ENCODE assay signal across 1 cellular context in genomic region chr12:118376089-118377004, GRCh38.
TF ChIP-seq lines count a peak whose summit lies in the region.

SUDS3 (plus strand) TSS chr12:118376555; CDS start chr12:118376692, 137 bp downstream.

TF ChIP-seq in HepG2, 621 proteins besides CTCF, POLR2A, EP300 and RAD21 (continued from another document and continues in another):
- TF ChIP-seq ZFAT (CRISPR knock-in tag; conservative IDR thresholded peaks at IDR 0.05) (no peak), FOXM1 (CRISPR knock-in tag; IDR thresholded peaks at IDR 0.05) (no peak), ZNF713 (CRISPR knock-in tag; IDR thresholded peaks at IDR 0.05) (no peak), MTF2 (CRISPR knock-in tag; IDR thresholded peaks at IDR 0.05; ENCODE audit: borderline replicate concordance) (no peak), ATF4 (CRISPR knock-in tag; IDR thresholded peaks at IDR 0.05) (no peak), ZNF761 (CRISPR knock-in tag; conservative IDR thresholded peaks at IDR 0.05) (0 out of 2 replicates have a peak, but pooled peaks have one; percentile 67), ZBTB7A (CRISPR knock-in tag; IDR thresholded peaks at IDR 0.05) (peak; percentile 72; the same call in 1 of the 2 replicates), ZNF296 (CRISPR knock-in tag; conservative IDR thresholded peaks at IDR 0.05) (no peak), ZNF205 (CRISPR knock-in tag; IDR thresholded peaks at IDR 0.05) (peak; percentile 64; the same call in 1 of the 2 replicates), ZEB1 (IDR thresholded peaks at IDR 0.05; ENCODE audit: insufficient replicate concordance, low read depth) (peak; percentile 54), ZSCAN30 (CRISPR knock-in tag; IDR thresholded peaks at IDR 0.05) (no peak), ZNF816 (CRISPR knock-in tag; IDR thresholded peaks at IDR 0.05; ENCODE audit: borderline replicate concordance) (no peak), FOXP1 (IDR thresholded peaks at IDR 0.05) (no peak), FOXP1 (CRISPR knock-in tag; IDR thresholded peaks at IDR 0.05) (no peak), SSRP1 (CRISPR knock-in tag; IDR thresholded peaks at IDR 0.05) (no peak), PITX1 (CRISPR knock-in tag; IDR thresholded peaks at IDR 0.05) (no peak; the same call in 1 of the 2 replicates), BATF2 (CRISPR knock-in tag; IDR thresholded peaks at IDR 0.05) (peak; percentile 60; the same call in 1 of the 2 replicates), MTF1 (CRISPR knock-in tag; IDR thresholded peaks at IDR 0.05) (no peak), ARNTL (CRISPR knock-in tag; IDR thresholded peaks at IDR 0.05) (no peak), ZFP37 (CRISPR knock-in tag; IDR thresholded peaks at IDR 0.05; ENCODE audit: borderline replicate concordance) (no peak), PATZ1 (CRISPR knock-in tag; IDR thresholded peaks at IDR 0.05) (peak; percentile 84), CREB1 (IDR thresholded peaks at IDR 0.05) (no peak), CREB1 (CRISPR knock-in tag; IDR thresholded peaks at IDR 0.05) (no peak), ZNF17 (CRISPR knock-in tag; IDR thresholded peaks at IDR 0.05) (no peak), ZNF451 (CRISPR knock-in tag; IDR thresholded peaks at IDR 0.05) (peak; percentile 85), ZNF776 (CRISPR knock-in tag; IDR thresholded peaks at IDR 0.05) (no peak; the same call in 1 of the 2 replicates), STAT5B (CRISPR knock-in tag; IDR thresholded peaks at IDR 0.05) (no peak), RFXAP (CRISPR knock-in tag; IDR thresholded peaks at IDR 0.05; ENCODE audit: borderline replicate concordance) (peak; percentile 40; the same call in 1 of the 2 replicates), ZBTB25 (CRISPR knock-in tag; IDR thresholded peaks at IDR 0.05) (peak; percentile 94), GLMP (CRISPR knock-in tag; IDR thresholded peaks at IDR 0.05; ENCODE audit: borderline replicate concordance) (no peak), ZNF619 (CRISPR knock-in tag; IDR thresholded peaks at IDR 0.05) (peak; percentile 82; the same call in 1 of the 2 replicates), ZBTB49 (CRISPR knock-in tag; IDR thresholded peaks at IDR 0.05; ENCODE audit: borderline replicate concordance) (no peak), ZNF501 (CRISPR knock-in tag; IDR thresholded peaks at IDR 0.05) (peak; percentile 97), ZNF574 (CRISPR knock-in tag; IDR thresholded peaks at IDR 0.05) (peak; percentile 77), IRX3 (CRISPR knock-in tag; IDR thresholded peaks at IDR 0.05; ENCODE audit: borderline replicate concordance, low read depth) (no peak; the same call in 1 of the 2 replicates), ZNF589 (CRISPR knock-in tag; conservative IDR thresholded peaks at IDR 0.05) (no peak), ZNF597 (CRISPR knock-in tag; IDR thresholded peaks at IDR 0.05) (no peak), TAF1 (CRISPR knock-in tag; IDR thresholded peaks at IDR 0.05) (peak; percentile 63), MEIS2 (CRISPR knock-in tag; IDR thresholded peaks at IDR 0.05) (peak; percentile 9; the same call in 1 of the 2 replicates), ZBTB33 (CRISPR knock-in tag; IDR thresholded peaks at IDR 0.05) (peak; percentile 52), ZC3H13 (CRISPR knock-in tag; IDR thresholded peaks at IDR 0.05) (no peak), ZNF841 (CRISPR knock-in tag; IDR thresholded peaks at IDR 0.05; ENCODE audit: borderline replicate concordance) (no peak), SIX1 (CRISPR knock-in tag; IDR thresholded peaks at IDR 0.05; ENCODE audit: borderline replicate concordance) (no peak), BCL6 (CRISPR knock-in tag; IDR thresholded peaks at IDR 0.05) (peak; percentile 38), ZBTB2 (CRISPR knock-in tag; IDR thresholded peaks at IDR 0.05; ENCODE audit: low read depth) (no peak; the same call in 1 of the 2 replicates), ZNF598 (CRISPR knock-in tag; IDR thresholded peaks at IDR 0.05; ENCODE audit: borderline replicate concordance) (peak; percentile 34; the same call in 1 of the 2 replicates), ZC3H4 (CRISPR knock-in tag; IDR thresholded peaks at IDR 0.05; ENCODE audit: borderline replicate concordance) (no peak), KMT2A (CRISPR knock-in tag; IDR thresholded peaks at IDR 0.05) (peak; percentile 71), U2AF1 (optimal IDR thresholded peaks at IDR 0.05; ENCODE audit: low read depth, low read length) (no peak)
